8 cellular contexts compared by ENCODE assay signal in the genomic region with DNA sequence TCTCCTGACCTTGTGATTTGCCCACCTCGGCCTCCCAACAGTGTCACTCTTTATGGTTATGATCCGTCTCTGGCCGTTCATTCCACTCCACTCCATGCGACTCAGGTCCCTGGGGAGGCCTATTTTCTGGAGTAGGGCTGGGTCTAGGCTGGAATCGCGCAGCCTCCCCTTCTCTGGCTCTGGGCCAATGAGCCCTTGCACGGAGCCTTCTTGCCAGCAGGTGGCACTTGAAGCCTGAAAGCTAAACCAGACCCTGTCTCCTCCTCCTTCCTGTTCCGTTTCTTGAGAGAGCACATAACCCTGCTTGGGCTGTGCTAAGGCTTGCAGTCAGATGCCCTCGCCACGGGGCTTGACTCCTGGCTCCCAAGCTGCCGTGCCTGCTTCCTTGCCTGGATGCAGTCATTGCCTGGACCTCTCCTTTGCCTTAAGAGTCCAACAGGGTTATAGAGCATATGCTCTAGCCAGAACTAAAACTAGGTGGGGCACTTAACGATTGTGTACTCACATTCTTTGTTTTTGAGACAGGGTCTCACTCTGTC. TPM values are rescaled to one million over a fixed set of nuclear protein-coding genes. Genes with fewer than 3 reads are reported as not detected.
A peak's percentile ranks its signal among the peaks of the same experiment; 100 is the strongest.
DNase-seq lines count a peak whose midpoint lies in the region; ATAC-seq and TF ChIP-seq lines count a peak whose summit lies in the region.

No MANE protein-coding gene starts in this region.

- peak overlapping the region; percentile 74 for H3K27ac Mint-ChIP-seq in activated T-helper 17 cell treated with anti-CD3 and anti-CD28 coated beads, Interleukin-2, amount 50 U/mL, for 72 hours

- no peaks in the 10 kb centered on the region for H3K27me3 Mint-ChIP-seq in activated T-helper 17 cell treated with anti-CD3 and anti-CD28 coated beads, Interleukin-2, amount 50 U/mL, for 72 hours

- H3K4me3 Mint-ChIP-seq in activated T-helper 17 cell treated with anti-CD3 and anti-CD28 coated beads, Interleukin-2, amount 50 U/mL, for 72 hours: peak overlapping the region; percentile 57

- peak overlapping the region; percentile 98 for H2AFZ ChIP-seq in DND-41 (ENCODE audit: low read depth, low read length)

- H3K36me3 Mint-ChIP-seq in activated T-helper 17 cell treated with anti-CD3 and anti-CD28 coated beads, Interleukin-2, amount 50 U/mL, for 72 hours (ENCODE audit: low read depth): no peaks in the 10 kb centered on the region

- H3K36me3 ChIP-seq in DND-41 (ENCODE audit: insufficient read depth, low read length) (peaks cover 18% of the 10 kb centered on the region), MG63 (no peaks in the 10 kb centered on the region), neutrophil (peaks cover 43% of the 10 kb centered on the region)

- H3K4me1 Mint-ChIP-seq in activated T-helper 17 cell treated with anti-CD3 and anti-CD28 coated beads, Interleukin-2, amount 50 U/mL, for 72 hours: peaks cover 23% of the 10 kb centered on the region

- CTCF ChIA-PET in RWPE1 (lab: Yijun Ruan, JAX): interaction anchor here (0.6 to 2.2 kb wide), 16 partner anchors 9 to 750 kb away, joined by 3 to 15 read pairs (median 3); no protein-coding TSS in a partner anchor

- H3K9me3 ChIP-seq in DND-41 (ENCODE audit: insufficient read depth, low read length, severe bottlenecking) (no peaks in the 10 kb centered on the region), MG63 (no peaks in the 10 kb centered on the region), neutrophil (no peaks in the 10 kb centered on the region)

- ATAC-seq in DND-41 (ENCODE audit: insufficient read depth, low read depth) (peak; percentile 99), GM21825 (IDR thresholded peaks at IDR 0.05; ENCODE audit: unreplicated experiment) (peak; percentile 81)
- peak; percentile 99 for ATAC-seq in activated T-helper 17 cell treated with anti-CD3 and anti-CD28 coated beads, Interleukin-2, amount 50 U/mL, for 72 hours (replicated peaks)

- H3K27ac ChIP-seq in DND-41 (ENCODE audit: low read length): peak overlapping the region; percentile 84
- H3K27ac ChIP-seq in RWPE1: peak overlapping the region; percentile 73
- peak overlapping the region; percentile 76 for H3K27ac ChIP-seq in neutrophil

- H4K20me1 ChIP-seq in DND-41 (ENCODE audit: insufficient read depth, low read length): no peaks in the 10 kb centered on the region

- H3K9ac ChIP-seq in DND-41 (ENCODE audit: low read depth, low read length): peak overlapping the region; percentile 44

- H3K4me2 ChIP-seq in DND-41 (ENCODE audit: insufficient read depth, low read length): peak overlapping the region; percentile 68

- peak; percentile 92 for DNase-seq in DND-41
- DNase-seq in MG63: peak; percentile 79
- DNase-seq in RWPE1 (ENCODE audit: low spot score): peak; percentile 88
- peak; percentile 92 for DNase-seq in fibroblast of the conjunctiva (ENCODE audit: low read depth)
- peak; percentile 92 for DNase-seq in stromal cell of bone marrow (ENCODE audit: low read depth)

- POLR2A ChIA-PET in RWPE1 (lab: Yijun Ruan, JAX; ENCODE audit: low non-redundant PET): no interaction called here

- no peaks in the 10 kb centered on the region for H3K9me3 Mint-ChIP-seq in activated T-helper 17 cell treated with anti-CD3 and anti-CD28 coated beads, Interleukin-2, amount 50 U/mL, for 72 hours

- H3K4me1 ChIP-seq in DND-41 (ENCODE audit: insufficient read depth, low read length) (peaks cover 14% of the 10 kb centered on the region), neutrophil (ENCODE audit: control insufficient read depth in 1 of 2, insufficient read depth in 1 of 2, low read depth in 1 of 2, low read length in 1 of 2) (peaks cover 12 to 16% of the 10 kb centered on the region in 2 experiments)

- TF ChIP-seq CTCF in DND-41 (IDR thresholded peaks at IDR 0.05; ENCODE audit: borderline replicate concordance, extremely low read depth, low read length, poor library complexity, severe bottlenecking): peak; percentile 100
- TF ChIP-seq CTCF in RWPE1 (conservative IDR thresholded peaks at IDR 0.05; ENCODE audit: low read depth): peak; percentile 89
- TF ChIP-seq CTCF in neutrophil (IDR thresholded peaks at IDR 0.05): peak; percentile 96

- no peaks in the 10 kb centered on the region for H3K79me2 ChIP-seq in DND-41 (ENCODE audit: insufficient read depth, low read length)

- no peaks in the 10 kb centered on the region for H3K27me3 ChIP-seq in DND-41 (ENCODE audit: insufficient read depth, low read length, poor library complexity)
- H3K27me3 ChIP-seq in MG63: no peaks in the 10 kb centered on the region
- no peaks in the 10 kb centered on the region for H3K27me3 ChIP-seq in neutrophil

- H3K4me3 ChIP-seq in DND-41 (ENCODE audit: low read depth in 1 of 2, low read length in 2 of 2): peak overlapping the region in 1 of 2 experiments; percentile 46; a peak in 2 of 4 replicates
- H3K4me3 ChIP-seq in MG63: no peak overlapping the region
- H3K4me3 ChIP-seq in neutrophil (ENCODE audit: low read depth in 1 of 2, low read length in 1 of 2): peak overlapping the region; percentile 36 to 39

RNA-seq across cellular contexts. Expression of a gene that starts 9.6 kb away (rescaled TPM):
- total RNA-seq in MG63 (2014; rRNA removed; shearing (Covaris generic); ENCODE audit: low replicate concordance): 19.3 and 24.4 TPM in 2 replicates
- total RNA-seq in activated T-helper 17 cell treated with anti-CD3 and anti-CD28 coated beads, Interleukin-2, amount 50 U/mL, for 72 hours: 10 to 100 TPM; 32.0 to 35.9 TPM
